8 cellular contexts compared by ENCODE assay signal in the genomic region with DNA sequence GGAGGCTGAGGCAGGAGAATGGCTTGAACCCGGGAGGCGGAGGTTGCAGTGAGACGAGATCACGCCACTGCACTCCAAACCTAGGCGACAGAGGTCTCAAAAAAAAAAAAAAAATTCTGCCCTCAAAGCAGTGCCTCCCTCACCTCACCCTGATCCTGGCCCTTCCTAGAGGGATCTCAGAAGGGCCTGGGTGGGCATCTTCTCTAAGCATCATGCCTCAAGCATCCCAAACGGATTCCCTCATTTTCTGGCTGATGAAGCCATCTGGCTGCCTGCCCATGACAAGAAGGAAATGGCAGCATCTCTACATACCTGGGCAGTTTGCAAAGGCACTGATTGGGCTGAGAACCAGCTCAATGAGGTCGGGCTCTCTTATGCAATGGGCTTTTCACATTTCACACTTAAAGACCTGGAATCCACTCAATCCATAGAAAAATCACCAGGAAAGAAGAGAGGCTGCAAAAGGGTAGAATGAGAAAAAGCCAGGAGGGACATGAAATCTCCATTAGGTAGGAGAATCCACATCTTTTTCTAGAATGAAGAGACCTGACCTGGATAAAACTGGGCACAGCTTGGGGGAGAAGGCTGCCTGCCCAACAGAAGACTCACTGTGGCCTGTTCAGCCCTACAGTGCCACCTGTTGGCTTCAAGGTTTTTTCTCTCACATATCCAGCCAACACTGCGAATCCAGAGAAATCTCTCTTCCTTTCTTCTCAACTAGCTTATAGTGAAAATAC. TPM values are rescaled to one million over a fixed set of nuclear protein-coding genes. Genes with fewer than 3 reads are reported as not detected.
DNase-seq lines count a peak whose midpoint lies in the region; ATAC-seq and TF ChIP-seq lines count a peak whose summit lies in the region.
"Had no signal": no experiment of that assay in that cellular context is flagged by ENCODE, and none has a peak within 500 bp of the region (broad histone marks: within the 10 kb centered on the region; RNA-seq: fewer than 3 reads in every experiment).

No MANE protein-coding gene starts in this region.

- H3K4me2 ChIP-seq in neural progenitor cell: no peak overlapping the region

- no peaks in the 10 kb centered on the region for H3K9me3 ChIP-seq in RWPE2 (ENCODE audit: severe bottlenecking)
- H3K9me3 ChIP-seq in neural progenitor cell (ENCODE audit: low read depth): no peaks in the 10 kb centered on the region

- H3K36me3 ChIP-seq in RWPE2 (ENCODE audit: low read depth): peaks cover 97% of the 10 kb centered on the region
- H3K36me3 ChIP-seq in neural progenitor cell: no peaks in the 10 kb centered on the region

- ATAC-seq in RWPE2 (ENCODE audit: low read depth) (peak; percentile 35; the same call in 1 of the 3 replicates), sciatic nerve (no peak), GM21447 (IDR thresholded peaks at IDR 0.05; ENCODE audit: unreplicated experiment) (no peak)

- H4K20me1 ChIP-seq in neural progenitor cell (ENCODE audit: low read depth): no peaks in the 10 kb centered on the region

- intact Hi-C loops in sciatic nerve (cut with DNase I): loop anchor here (1.0 kb wide), 1 partner anchor 9 kb away; no protein-coding TSS in a partner anchor

- no peak overlapping the region for H3K9ac ChIP-seq in neural progenitor cell

- H3K4me3 ChIP-seq in RWPE2 (ENCODE audit: severe bottlenecking): no peak overlapping the region
- no peak overlapping the region for H3K4me3 ChIP-seq in epithelial cell of esophagus (ENCODE audit: low read length)
- no peak overlapping the region for H3K4me3 ChIP-seq in neural progenitor cell

- H3K27me3 Mint-ChIP-seq in neural progenitor cell (ENCODE audit: insufficient read depth, low read depth): peaks cover 5% of the 10 kb centered on the region

- H3K4me1 ChIP-seq in RWPE2 (ENCODE audit: insufficient read depth, poor library complexity, severe bottlenecking): peaks cover 12% of the 10 kb centered on the region
- H3K4me1 ChIP-seq in neural progenitor cell: no peaks in the 10 kb centered on the region

- peak overlapping the region; percentile 17 for H3K27ac ChIP-seq in RWPE2 (ENCODE audit: poor library complexity, severe bottlenecking)
- H3K27ac ChIP-seq in neural progenitor cell: no peak overlapping the region

- peaks cover 3% of the 10 kb centered on the region for H3K9me3 Mint-ChIP-seq in neural progenitor cell

- no peak overlapping the region for H3K4me3 Mint-ChIP-seq in neural progenitor cell

- no peaks in the 10 kb centered on the region for H3F3A ChIP-seq in neural progenitor cell (ENCODE audit: low read depth)

- H3K36me3 Mint-ChIP-seq in neural progenitor cell: no peaks in the 10 kb centered on the region

- no peak overlapping the region for H2AFZ ChIP-seq in neural progenitor cell (replicated peaks)

- no peaks in the 10 kb centered on the region for H3K4me1 Mint-ChIP-seq in neural progenitor cell

- DNase-seq in DMS114 treated with DMSO at 0.1 percent for 48 hours (lab: John Stamatoyannopoulos, UW; ENCODE audit: unreplicated experiment) (peak; percentile 44), H4 (ENCODE audit: low spot score) (peak; percentile 49), RWPE2 (ENCODE audit: low spot score) (no peak), epithelial cell of esophagus (ENCODE audit: low read depth) (peak; percentile 53), neural progenitor cell (ENCODE audit: low spot score) (peak; percentile 74), sciatic nerve (ENCODE audit: low spot score) (no peak)

- H3K27ac Mint-ChIP-seq in neural progenitor cell: no peak overlapping the region

- TF ChIP-seq CTCF in RWPE2 (IDR thresholded peaks at IDR 0.05; ENCODE audit: poor library complexity, severe bottlenecking) (peak; percentile 77), epithelial cell of esophagus (IDR thresholded peaks at IDR 0.05; ENCODE audit: insufficient read depth, low read depth, low read length, missing control alignments) (peak; percentile 58), neural progenitor cell (IDR thresholded peaks at IDR 0.05) (peak; percentile 83)

- no peaks in the 10 kb centered on the region for H3K27me3 ChIP-seq in RWPE2 (ENCODE audit: insufficient read depth, poor library complexity, severe bottlenecking)
- no peaks in the 10 kb centered on the region for H3K27me3 ChIP-seq in neural progenitor cell

- no peaks in the 10 kb centered on the region for H3K79me2 ChIP-seq in neural progenitor cell (ENCODE audit: low read depth)

RNA-seq across cellular contexts. Expression of gene PDLIM1, which starts 48.1 kb away (rescaled TPM):
- 25.0 and 42.5 TPM in 2 replicates for total RNA-seq in H4 (2014; rRNA removed; shearing (Covaris generic))
- total RNA-seq in neural progenitor cell (ENCODE audit: low replicate concordance) (4.6 and 7.9 TPM in 2 replicates), sciatic nerve (138 TPM)

RNA-seq across cellular contexts. Expression of gene ACSM6, which starts 48.7 kb away (rescaled TPM):
- not detected in 2 replicates for total RNA-seq in H4 (2014; rRNA removed; shearing (Covaris generic))
- total RNA-seq in neural progenitor cell (ENCODE audit: low replicate concordance): not detected in 2 replicates
- 0.49 TPM for total RNA-seq in sciatic nerve
- total RNA-seq: T-helper 2 cell treated with Interferon-gamma antibody and Interleukin-4, amounts not matched to agents 100 ng/mL and 5 ng/mL, for 36 hours had no signal

Comparison
In these comparisons a context has a peak if more than half of its experiments do, and no peak if none do; other contexts are left out.
1. DNase-seq: peak in DMS114 treated with DMSO at 0.1 percent for 48 hours (single experiment), H4 (single experiment), epithelial cell of esophagus (single experiment) and neural progenitor cell (single experiment); none in RWPE2 (single experiment) and sciatic nerve (single experiment).
2. Peak in every context shown above with its lines, with median percentiles within 50 percentile points of each other: CTCF ChIP-seq.